Comparison of ENCODE assay signal across 1 cellular context in genomic region chr14:105480807-105481801, GRCh38.
A peak's percentile ranks its signal among the peaks of the same experiment; 100 is the strongest.
TF ChIP-seq lines count a peak whose summit lies in the region.

No MANE protein-coding gene starts in this region.

TF ChIP-seq in K562, 482 proteins besides CTCF, POLR2A, EP300 and RAD21 (continued from another document and continues in another):
- TF ChIP-seq E2F8 (IDR thresholded peaks at IDR 0.05; ENCODE audit: low read depth, partially characterized antibody) (no peak), NFE2 (IDR thresholded peaks at IDR 0.05; ENCODE audit: low read depth) (no peak), MTA1 (IDR thresholded peaks at IDR 0.05; ENCODE audit: borderline replicate concordance) (no peak), GABPB1 (CRISPR knock-in tag; IDR thresholded peaks at IDR 0.05) (peak; percentile 71), STAT5B (CRISPR knock-in tag; IDR thresholded peaks at IDR 0.05) (no peak), EGR1 (conservative IDR thresholded peaks at IDR 0.05) (peak; percentile 52; the same call in 1 of the 2 replicates), ZFP36 (IDR thresholded peaks at IDR 0.05; ENCODE audit: low read depth, low read length, partially characterized antibody) (no peak), BRCA1 (IDR thresholded peaks at IDR 0.05) (no peak), BRCA1 (CRISPR knock-in tag; IDR thresholded peaks at IDR 0.05) (no peak), CREB3 (tag; conservative IDR thresholded peaks at IDR 0.05; ENCODE audit: low read depth) (no peak), ETS2 (tag; IDR thresholded peaks at IDR 0.05; ENCODE audit: borderline replicate concordance, poor library complexity, severe bottlenecking) (no peak), FUS (optimal IDR thresholded peaks at IDR 0.05; ENCODE audit: low read depth, low read length) (no peak), KDM4B (IDR thresholded peaks at IDR 0.05; ENCODE audit: borderline replicate concordance in 2 of 2, low read depth in 1 of 2) (no peak), MYC (IDR thresholded peaks at IDR 0.05; ENCODE audit: low read depth, low read length) (peak; percentile 85), MYC (CRISPR knock-in tag; IDR thresholded peaks at IDR 0.05; ENCODE audit: borderline replicate concordance, low read depth) (no peak), MAZ (CRISPR knock-in tag; conservative IDR thresholded peaks at IDR 0.05 in 1 of 2, IDR thresholded peaks at IDR 0.05 in 1 of 2) (peak; percentile 76 to 95), HOXB6 (CRISPR knock-in tag; IDR thresholded peaks at IDR 0.05; ENCODE audit: borderline replicate concordance) (no peak), PBX2 (CRISPR knock-in tag; IDR thresholded peaks at IDR 0.05; ENCODE audit: low read depth) (no peak), PBX2 (tag; conservative IDR thresholded peaks at IDR 0.05; ENCODE audit: low read depth) (no peak), SMARCB1 (IDR thresholded peaks at IDR 0.05; ENCODE audit: insufficient read length, low read depth) (no peak), HMBOX1 (IDR thresholded peaks at IDR 0.05) (no peak), PHF20 (IDR thresholded peaks at IDR 0.05; ENCODE audit: partially characterized antibody) (no peak), TOE1 (IDR thresholded peaks at IDR 0.05; ENCODE audit: borderline replicate concordance) (0 out of 2 replicates have a peak, but pooled peaks have one; percentile 30), TOE1 (CRISPR knock-in tag; IDR thresholded peaks at IDR 0.05; ENCODE audit: borderline replicate concordance, low read depth) (0 out of 2 replicates have a peak, but pooled peaks have one; percentile 80), CBFA2T3 (IDR thresholded peaks at IDR 0.05) (no peak), ZNF23 (CRISPR knock-in tag; IDR thresholded peaks at IDR 0.05) (no peak), E2F5 (CRISPR knock-in tag; IDR thresholded peaks at IDR 0.05) (no peak), ZNF140 (CRISPR knock-in tag; IDR thresholded peaks at IDR 0.05) (no peak), MAFG (tag; conservative IDR thresholded peaks at IDR 0.05) (no peak), SMARCE1 (IDR thresholded peaks at IDR 0.05) (no peak), ZNF239 (CRISPR knock-in tag; IDR thresholded peaks at IDR 0.05) (no peak), MTA3 (IDR thresholded peaks at IDR 0.05; ENCODE audit: borderline replicate concordance) (peak; percentile 71; the same call in 1 of the 2 replicates), ZNF263 (CRISPR knock-in tag; IDR thresholded peaks at IDR 0.05; ENCODE audit: borderline replicate concordance) (no peak; the same call in 1 of the 2 replicates), CAMTA2 (CRISPR knock-in tag; conservative IDR thresholded peaks at IDR 0.05) (no peak), ZNF224 (CRISPR knock-in tag; IDR thresholded peaks at IDR 0.05) (no peak), BRF1 (IDR thresholded peaks at IDR 0.05; ENCODE audit: borderline replicate concordance, extremely low read depth, insufficient read length) (no peak), TFAM (CRISPR knock-in tag; conservative IDR thresholded peaks at IDR 0.05) (no peak), ZNF436 (CRISPR knock-in tag; IDR thresholded peaks at IDR 0.05) (no peak), ADNP (tag; IDR thresholded peaks at IDR 0.05) (no peak), PTTG1 (tag; IDR thresholded peaks at IDR 0.05; ENCODE audit: low read depth) (no peak), SREBF2 (CRISPR knock-in tag; IDR thresholded peaks at IDR 0.05) (no peak), CBX3 (IDR thresholded peaks at IDR 0.05; ENCODE audit: borderline replicate concordance in 1 of 2, low read length in 2 of 2) (peak in 1 of 2 experiments; percentile 97; a peak in 2 of 3 replicates), ZC3H11A (IDR thresholded peaks at IDR 0.05; ENCODE audit: low read depth, low read length) (no peak), CUX1 (CRISPR knock-in tag; IDR thresholded peaks at IDR 0.05) (no peak), MEF2A (IDR thresholded peaks at IDR 0.05; ENCODE audit: control insufficient read depth, low read depth, low read length) (no peak), HEY1 (CRISPR knock-in tag; IDR thresholded peaks at IDR 0.05; ENCODE audit: borderline replicate concordance) (no peak)
- TF ChIP-seq, protein P1, sequence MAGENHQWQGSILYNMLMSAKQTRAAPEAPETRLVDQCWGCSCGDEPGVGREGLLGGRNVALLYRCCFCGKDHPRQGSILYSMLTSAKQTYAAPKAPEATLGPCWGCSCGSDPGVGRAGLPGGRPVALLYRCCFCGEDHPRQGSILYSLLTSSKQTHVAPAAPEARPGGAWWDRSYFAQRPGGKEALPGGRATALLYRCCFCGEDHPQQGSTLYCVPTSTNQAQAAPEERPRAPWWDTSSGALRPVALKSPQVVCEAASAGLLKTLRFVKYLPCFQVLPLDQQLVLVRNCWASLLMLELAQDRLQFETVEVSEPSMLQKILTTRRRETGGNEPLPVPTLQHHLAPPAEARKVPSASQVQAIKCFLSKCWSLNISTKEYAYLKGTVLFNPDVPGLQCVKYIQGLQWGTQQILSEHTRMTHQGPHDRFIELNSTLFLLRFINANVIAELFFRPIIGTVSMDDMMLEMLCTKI (IDR thresholded peaks at IDR 0.05; ENCODE audit: partially characterized antibody): no peak
- TF ChIP-seq, protein P2, sequence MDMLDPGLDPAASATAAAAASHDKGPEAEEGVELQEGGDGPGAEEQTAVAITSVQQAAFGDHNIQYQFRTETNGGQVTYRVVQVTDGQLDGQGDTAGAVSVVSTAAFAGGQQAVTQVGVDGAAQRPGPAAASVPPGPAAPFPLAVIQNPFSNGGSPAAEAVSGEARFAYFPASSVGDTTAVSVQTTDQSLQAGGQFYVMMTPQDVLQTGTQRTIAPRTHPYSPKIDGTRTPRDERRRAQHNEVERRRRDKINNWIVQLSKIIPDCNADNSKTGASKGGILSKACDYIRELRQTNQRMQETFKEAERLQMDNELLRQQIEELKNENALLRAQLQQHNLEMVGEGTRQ (CRISPR knock-in tag; IDR thresholded peaks at IDR 0.05): no peak
- TF ChIP-seq, protein P3, sequence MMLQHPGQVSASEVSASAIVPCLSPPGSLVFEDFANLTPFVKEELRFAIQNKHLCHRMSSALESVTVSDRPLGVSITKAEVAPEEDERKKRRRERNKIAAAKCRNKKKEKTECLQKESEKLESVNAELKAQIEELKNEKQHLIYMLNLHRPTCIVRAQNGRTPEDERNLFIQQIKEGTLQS (IDR thresholded peaks at IDR 0.05): no peak
- TF ChIP-seq, protein P3 (CRISPR knock-in tag; conservative IDR thresholded peaks at IDR 0.05): no peak
